ENCODE assay signal across 1 cellular context in the genomic region with DNA sequence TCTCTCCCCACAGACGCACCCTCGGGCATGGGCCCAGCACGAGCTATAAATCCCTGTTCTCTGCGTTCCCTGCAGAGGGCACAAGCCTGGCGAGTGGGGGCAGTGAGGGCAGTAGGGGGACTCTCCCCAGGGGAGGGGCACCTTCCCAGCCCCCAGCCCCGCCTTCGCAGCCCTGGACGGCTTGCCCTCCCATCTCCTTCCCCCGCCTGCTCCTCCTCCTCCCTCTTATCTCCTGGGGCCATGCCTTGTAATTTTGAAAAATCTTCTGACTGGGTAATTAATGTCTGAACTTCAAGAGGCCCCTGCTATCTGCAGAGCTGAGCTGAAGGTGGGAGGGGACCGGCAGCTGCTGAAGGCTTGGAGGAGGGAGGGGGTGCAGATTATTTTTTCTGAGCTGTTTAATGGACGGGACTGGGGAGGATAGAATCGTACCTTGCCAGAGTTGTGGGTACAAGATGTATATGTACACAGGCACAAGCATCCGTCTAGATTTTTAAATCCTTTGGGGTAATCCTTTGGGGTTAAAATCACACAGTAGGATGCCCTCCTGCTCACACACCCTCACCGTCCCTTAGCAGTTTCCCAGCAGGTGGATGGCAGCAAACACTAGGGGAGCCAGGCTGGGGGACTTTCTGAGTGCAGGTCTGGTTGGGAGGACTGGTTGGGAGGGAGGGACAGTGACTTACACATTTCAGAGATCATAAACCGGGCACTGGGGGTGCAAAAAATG.
A peak's percentile ranks its signal among the peaks of the same experiment; 100 is the strongest.
TF ChIP-seq lines count a peak whose summit lies in the region.

No MANE protein-coding gene starts in this region.

TF ChIP-seq in K562, 482 proteins besides CTCF, POLR2A, EP300 and RAD21 (continued from another document and continues in another):
- TF ChIP-seq ETV6 (IDR thresholded peaks at IDR 0.05; ENCODE audit: borderline replicate concordance in 1 of 2, low read depth in 2 of 2, low read length in 1 of 2) (no peak), ETV6 (CRISPR knock-in tag; IDR thresholded peaks at IDR 0.05; ENCODE audit: borderline replicate concordance) (no peak), GTF2F1 (IDR thresholded peaks at IDR 0.05; ENCODE audit: low read depth, low read length) (no peak), MAZ (CRISPR knock-in tag; conservative IDR thresholded peaks at IDR 0.05 in 1 of 2, IDR thresholded peaks at IDR 0.05 in 1 of 2) (peak; percentile 65 to 74), JUND (IDR thresholded peaks at IDR 0.05; ENCODE audit: borderline replicate concordance, low read depth, low read length) (no peak), JUND (tag; IDR thresholded peaks at IDR 0.05; ENCODE audit: borderline replicate concordance, low read depth, low read length) (no peak; the same call in 2 of the 3 replicates), ZNF165 (CRISPR knock-in tag; IDR thresholded peaks at IDR 0.05; ENCODE audit: borderline replicate concordance) (no peak), TSC22D4 (tag; IDR thresholded peaks at IDR 0.05) (no peak), C11orf30 (IDR thresholded peaks at IDR 0.05; ENCODE audit: low read depth) (no peak), DMBX1 (CRISPR knock-in tag; IDR thresholded peaks at IDR 0.05; ENCODE audit: borderline replicate concordance) (0 out of 2 replicates have a peak, but pooled peaks have one; percentile 25), HSF4 (CRISPR knock-in tag; IDR thresholded peaks at IDR 0.05; ENCODE audit: borderline replicate concordance) (no peak), NFXL1 (CRISPR knock-in tag; IDR thresholded peaks at IDR 0.05) (no peak), ZNF408 (CRISPR knock-in tag; IDR thresholded peaks at IDR 0.05; ENCODE audit: low read depth) (no peak), ZNF316 (IDR thresholded peaks at IDR 0.05) (no peak), ZNF766 (CRISPR knock-in tag; conservative IDR thresholded peaks at IDR 0.05) (0 out of 2 replicates have a peak, but pooled peaks have one; percentile 19), PYGO2 (tag; IDR thresholded peaks at IDR 0.05) (no peak), RCOR1 (IDR thresholded peaks at IDR 0.05; ENCODE audit: borderline replicate concordance in 1 of 2, low read depth in 2 of 2, low read length in 2 of 2) (peak; percentile 72 to 92; a peak in 3 of 4 replicates), KLF13 (tag; IDR thresholded peaks at IDR 0.05; ENCODE audit: borderline replicate concordance, low read depth) (no peak), ZNF41 (CRISPR knock-in tag; conservative IDR thresholded peaks at IDR 0.05) (no peak), TCFL5 (CRISPR knock-in tag; conservative IDR thresholded peaks at IDR 0.05) (no peak), NFIX (CRISPR knock-in tag; IDR thresholded peaks at IDR 0.05; ENCODE audit: low read depth) (no peak), GTF2E2 (tag; IDR thresholded peaks at IDR 0.05) (no peak), SREBF1 (IDR thresholded peaks at IDR 0.05; ENCODE audit: borderline replicate concordance, low read depth, low read length) (no peak), NRF1 (conservative IDR thresholded peaks at IDR 0.05 in 1 of 2, IDR thresholded peaks at IDR 0.05 in 1 of 2) (no peak; a peak in 2 of 4 replicates), NR2C1 (IDR thresholded peaks at IDR 0.05) (no peak), NR2C1 (tag; IDR thresholded peaks at IDR 0.05) (0 out of 2 replicates have a peak, but pooled peaks have one; percentile 22), LEF1 (IDR thresholded peaks at IDR 0.05) (peak; percentile 86), KDM4B (IDR thresholded peaks at IDR 0.05; ENCODE audit: borderline replicate concordance in 2 of 2, low read depth in 1 of 2) (no peak), MED1 (CRISPR knock-in tag; IDR thresholded peaks at IDR 0.05; ENCODE audit: borderline replicate concordance) (no peak), POLR2G (IDR thresholded peaks at IDR 0.05; ENCODE audit: low read depth, low read length) (no peak), ZSCAN29 (IDR thresholded peaks at IDR 0.05) (no peak), ZNF12 (CRISPR knock-in tag; IDR thresholded peaks at IDR 0.05) (no peak), IRF2 (CRISPR knock-in tag; IDR thresholded peaks at IDR 0.05) (no peak), ELF2 (CRISPR knock-in tag; IDR thresholded peaks at IDR 0.05) (no peak)
- TF ChIP-seq, protein P1, sequence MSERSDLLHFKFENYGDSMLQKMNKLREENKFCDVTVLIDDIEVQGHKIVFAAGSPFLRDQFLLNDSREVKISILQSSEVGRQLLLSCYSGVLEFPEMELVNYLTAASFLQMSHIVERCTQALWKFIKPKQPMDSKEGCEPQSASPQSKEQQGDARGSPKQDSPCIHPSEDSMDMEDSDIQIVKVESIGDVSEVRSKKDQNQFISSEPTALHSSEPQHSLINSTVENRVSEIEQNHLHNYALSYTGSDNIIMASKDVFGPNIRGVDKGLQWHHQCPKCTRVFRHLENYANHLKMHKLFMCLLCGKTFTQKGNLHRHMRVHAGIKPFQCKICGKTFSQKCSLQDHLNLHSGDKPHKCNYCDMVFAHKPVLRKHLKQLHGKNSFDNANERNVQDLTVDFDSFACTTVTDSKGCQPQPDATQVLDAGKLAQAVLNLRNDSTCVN (CRISPR knock-in tag; IDR thresholded peaks at IDR 0.05): no peak
- TF ChIP-seq, protein P2, sequence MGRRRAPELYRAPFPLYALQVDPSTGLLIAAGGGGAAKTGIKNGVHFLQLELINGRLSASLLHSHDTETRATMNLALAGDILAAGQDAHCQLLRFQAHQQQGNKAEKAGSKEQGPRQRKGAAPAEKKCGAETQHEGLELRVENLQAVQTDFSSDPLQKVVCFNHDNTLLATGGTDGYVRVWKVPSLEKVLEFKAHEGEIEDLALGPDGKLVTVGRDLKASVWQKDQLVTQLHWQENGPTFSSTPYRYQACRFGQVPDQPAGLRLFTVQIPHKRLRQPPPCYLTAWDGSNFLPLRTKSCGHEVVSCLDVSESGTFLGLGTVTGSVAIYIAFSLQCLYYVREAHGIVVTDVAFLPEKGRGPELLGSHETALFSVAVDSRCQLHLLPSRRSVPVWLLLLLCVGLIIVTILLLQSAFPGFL (CRISPR knock-in tag; IDR thresholded peaks at IDR 0.05): no peak
- TF ChIP-seq, protein P3, sequence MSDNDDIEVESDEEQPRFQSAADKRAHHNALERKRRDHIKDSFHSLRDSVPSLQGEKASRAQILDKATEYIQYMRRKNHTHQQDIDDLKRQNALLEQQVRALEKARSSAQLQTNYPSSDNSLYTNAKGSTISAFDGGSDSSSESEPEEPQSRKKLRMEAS (CRISPR knock-in tag; IDR thresholded peaks at IDR 0.05): no peak
- TF ChIP-seq, protein P4, sequence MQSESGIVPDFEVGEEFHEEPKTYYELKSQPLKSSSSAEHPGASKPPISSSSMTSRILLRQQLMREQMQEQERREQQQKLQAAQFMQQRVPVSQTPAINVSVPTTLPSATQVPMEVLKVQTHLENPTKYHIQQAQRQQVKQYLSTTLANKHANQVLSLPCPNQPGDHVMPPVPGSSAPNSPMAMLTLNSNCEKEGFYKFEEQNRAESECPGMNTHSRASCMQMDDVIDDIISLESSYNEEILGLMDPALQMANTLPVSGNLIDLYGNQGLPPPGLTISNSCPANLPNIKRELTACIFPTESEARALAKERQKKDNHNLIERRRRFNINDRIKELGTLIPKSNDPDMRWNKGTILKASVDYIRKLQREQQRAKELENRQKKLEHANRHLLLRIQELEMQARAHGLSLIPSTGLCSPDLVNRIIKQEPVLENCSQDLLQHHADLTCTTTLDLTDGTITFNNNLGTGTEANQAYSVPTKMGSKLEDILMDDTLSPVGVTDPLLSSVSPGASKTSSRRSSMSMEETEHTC (IDR thresholded peaks at IDR 0.05): no peak; the same call in 1 of the 2 replicates
- TF ChIP-seq, protein P5, sequence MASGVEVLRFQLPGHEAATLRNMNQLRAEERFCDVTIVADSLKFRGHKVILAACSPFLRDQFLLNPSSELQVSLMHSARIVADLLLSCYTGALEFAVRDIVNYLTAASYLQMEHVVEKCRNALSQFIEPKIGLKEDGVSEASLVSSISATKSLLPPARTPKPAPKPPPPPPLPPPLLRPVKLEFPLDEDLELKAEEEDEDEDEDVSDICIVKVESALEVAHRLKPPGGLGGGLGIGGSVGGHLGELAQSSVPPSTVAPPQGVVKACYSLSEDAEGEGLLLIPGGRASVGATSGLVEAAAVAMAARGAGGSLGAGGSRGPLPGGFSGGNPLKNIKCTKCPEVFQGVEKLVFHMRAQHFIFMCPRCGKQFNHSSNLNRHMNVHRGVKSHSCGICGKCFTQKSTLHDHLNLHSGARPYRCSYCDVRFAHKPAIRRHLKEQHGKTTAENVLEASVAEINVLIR (CRISPR knock-in tag; IDR thresholded peaks at IDR 0.05): no peak
- TF ChIP-seq, protein P6, sequence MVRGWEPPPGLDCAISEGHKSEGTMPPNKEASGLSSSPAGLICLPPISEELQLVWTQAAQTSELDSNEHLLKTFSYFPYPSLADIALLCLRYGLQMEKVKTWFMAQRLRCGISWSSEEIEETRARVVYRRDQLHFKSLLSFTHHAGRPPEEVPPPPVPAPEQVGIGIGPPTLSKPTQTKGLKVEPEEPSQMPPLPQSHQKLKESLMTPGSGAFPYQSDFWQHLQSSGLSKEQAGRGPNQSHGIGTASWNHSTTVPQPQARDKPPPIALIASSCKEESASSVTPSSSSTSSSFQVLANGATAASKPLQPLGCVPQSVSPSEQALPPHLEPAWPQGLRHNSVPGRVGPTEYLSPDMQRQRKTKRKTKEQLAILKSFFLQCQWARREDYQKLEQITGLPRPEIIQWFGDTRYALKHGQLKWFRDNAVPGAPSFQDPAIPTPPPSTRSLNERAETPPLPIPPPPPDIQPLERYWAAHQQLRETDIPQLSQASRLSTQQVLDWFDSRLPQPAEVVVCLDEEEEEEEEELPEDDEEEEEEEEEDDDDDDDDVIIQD (CRISPR knock-in tag; IDR thresholded peaks at IDR 0.05): no peak
- TF ChIP-seq, protein P7, sequence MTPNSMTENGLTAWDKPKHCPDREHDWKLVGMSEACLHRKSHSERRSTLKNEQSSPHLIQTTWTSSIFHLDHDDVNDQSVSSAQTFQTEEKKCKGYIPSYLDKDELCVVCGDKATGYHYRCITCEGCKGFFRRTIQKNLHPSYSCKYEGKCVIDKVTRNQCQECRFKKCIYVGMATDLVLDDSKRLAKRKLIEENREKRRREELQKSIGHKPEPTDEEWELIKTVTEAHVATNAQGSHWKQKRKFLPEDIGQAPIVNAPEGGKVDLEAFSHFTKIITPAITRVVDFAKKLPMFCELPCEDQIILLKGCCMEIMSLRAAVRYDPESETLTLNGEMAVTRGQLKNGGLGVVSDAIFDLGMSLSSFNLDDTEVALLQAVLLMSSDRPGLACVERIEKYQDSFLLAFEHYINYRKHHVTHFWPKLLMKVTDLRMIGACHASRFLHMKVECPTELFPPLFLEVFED (CRISPR knock-in tag; conservative IDR thresholded peaks at IDR 0.05): no peak
- TF ChIP-seq, protein P8, sequence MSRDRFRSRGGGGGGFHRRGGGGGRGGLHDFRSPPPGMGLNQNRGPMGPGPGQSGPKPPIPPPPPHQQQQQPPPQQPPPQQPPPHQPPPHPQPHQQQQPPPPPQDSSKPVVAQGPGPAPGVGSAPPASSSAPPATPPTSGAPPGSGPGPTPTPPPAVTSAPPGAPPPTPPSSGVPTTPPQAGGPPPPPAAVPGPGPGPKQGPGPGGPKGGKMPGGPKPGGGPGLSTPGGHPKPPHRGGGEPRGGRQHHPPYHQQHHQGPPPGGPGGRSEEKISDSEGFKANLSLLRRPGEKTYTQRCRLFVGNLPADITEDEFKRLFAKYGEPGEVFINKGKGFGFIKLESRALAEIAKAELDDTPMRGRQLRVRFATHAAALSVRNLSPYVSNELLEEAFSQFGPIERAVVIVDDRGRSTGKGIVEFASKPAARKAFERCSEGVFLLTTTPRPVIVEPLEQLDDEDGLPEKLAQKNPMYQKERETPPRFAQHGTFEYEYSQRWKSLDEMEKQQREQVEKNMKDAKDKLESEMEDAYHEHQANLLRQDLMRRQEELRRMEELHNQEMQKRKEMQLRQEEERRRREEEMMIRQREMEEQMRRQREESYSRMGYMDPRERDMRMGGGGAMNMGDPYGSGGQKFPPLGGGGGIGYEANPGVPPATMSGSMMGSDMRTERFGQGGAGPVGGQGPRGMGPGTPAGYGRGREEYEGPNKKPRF (IDR thresholded peaks at IDR 0.05; ENCODE audit: low read depth, low read length): no peak
- TF ChIP-seq, protein P9, sequence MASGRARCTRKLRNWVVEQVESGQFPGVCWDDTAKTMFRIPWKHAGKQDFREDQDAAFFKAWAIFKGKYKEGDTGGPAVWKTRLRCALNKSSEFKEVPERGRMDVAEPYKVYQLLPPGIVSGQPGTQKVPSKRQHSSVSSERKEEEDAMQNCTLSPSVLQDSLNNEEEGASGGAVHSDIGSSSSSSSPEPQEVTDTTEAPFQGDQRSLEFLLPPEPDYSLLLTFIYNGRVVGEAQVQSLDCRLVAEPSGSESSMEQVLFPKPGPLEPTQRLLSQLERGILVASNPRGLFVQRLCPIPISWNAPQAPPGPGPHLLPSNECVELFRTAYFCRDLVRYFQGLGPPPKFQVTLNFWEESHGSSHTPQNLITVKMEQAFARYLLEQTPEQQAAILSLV (tag; IDR thresholded peaks at IDR 0.05): no peak
- TF ChIP-seq, protein P10, sequence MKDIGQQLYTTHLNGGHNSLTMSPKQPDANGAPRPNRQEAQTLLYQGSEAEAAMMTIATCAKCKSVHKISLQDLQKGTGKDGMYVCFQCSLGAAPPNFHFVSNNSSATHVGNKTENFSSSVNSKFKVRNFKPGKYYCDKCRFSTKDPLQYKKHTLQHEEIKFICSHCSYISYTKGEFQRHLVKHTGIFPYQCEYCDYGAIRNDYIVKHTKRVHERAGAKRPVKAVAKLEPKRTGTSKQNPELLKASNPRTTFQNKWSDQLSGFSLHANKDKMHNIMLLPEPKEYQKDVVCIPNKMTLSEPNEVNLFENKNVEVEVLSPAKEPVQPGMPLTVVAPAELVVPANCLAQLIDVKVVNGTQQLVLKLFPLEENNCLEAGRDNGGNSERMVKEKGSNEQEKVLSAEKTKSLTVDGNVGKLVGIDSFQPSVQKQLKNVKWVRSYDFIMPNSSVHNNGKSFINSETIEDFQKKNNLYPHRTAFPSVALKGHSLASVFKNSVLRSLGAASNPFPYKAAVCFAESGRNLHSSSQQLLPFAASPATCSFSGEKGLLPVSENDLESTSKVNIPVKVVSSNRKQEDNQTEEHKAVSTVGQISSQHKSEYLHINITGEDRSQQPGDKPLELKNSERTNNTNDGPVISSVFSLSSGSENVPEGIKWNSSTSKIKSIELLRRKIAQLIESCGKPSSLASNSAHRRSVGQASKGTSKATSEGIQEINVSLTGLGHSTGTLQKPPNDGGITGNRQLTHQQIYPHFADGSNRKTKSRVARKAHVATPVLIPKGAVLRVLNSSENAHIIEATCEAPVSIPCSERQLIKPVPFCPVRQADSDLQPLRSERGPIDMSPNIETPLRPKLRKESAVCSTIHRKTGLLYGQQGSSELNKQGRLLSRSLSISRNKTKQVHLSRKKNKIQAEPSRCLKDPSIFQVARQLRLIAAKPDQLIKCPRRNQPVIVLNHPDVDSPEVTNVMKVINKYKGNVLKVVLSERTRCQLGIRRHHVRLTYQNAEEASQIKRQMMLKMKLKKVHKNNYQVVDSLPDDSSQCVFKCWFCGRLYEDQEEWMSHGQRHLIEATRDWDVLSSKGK (CRISPR knock-in tag; IDR thresholded peaks at IDR 0.05): no peak
- TF ChIP-seq, protein P11, sequence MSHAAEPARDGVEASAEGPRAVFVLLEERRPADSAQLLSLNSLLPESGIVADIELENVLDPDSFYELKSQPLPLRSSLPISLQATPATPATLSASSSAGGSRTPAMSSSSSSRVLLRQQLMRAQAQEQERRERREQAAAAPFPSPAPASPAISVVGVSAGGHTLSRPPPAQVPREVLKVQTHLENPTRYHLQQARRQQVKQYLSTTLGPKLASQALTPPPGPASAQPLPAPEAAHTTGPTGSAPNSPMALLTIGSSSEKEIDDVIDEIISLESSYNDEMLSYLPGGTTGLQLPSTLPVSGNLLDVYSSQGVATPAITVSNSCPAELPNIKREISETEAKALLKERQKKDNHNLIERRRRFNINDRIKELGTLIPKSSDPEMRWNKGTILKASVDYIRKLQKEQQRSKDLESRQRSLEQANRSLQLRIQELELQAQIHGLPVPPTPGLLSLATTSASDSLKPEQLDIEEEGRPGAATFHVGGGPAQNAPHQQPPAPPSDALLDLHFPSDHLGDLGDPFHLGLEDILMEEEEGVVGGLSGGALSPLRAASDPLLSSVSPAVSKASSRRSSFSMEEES (CRISPR knock-in tag; IDR thresholded peaks at IDR 0.05): no peak
